In the genomic region with DNA sequence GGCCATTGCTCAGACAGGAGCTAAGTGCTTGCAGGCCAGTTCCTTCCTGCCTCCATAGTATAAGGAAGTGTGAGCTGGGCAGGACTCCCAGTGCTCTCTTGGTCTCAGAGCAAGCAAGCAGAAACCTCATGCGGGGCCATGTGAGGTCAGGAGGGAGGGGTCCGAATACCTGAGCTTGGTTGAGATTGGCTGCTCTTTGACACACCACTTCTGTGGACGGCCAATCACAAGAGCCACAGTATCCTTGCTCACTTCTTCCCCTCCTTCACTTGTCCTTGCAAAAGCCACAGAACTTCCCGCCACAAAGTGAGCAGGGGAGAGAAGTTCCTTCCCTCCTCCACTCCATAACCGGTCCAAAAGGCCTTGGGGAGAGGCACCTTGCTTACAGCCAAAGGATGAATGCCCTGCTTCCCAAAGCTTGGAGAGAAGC, we compare ENCODE assay signal across 8 cellular contexts. TPM values are rescaled to one million over a fixed set of nuclear protein-coding genes. Genes with fewer than 3 reads are reported as not detected.
DNase-seq lines count a peak whose midpoint lies in the region; ATAC-seq and TF ChIP-seq lines count a peak whose summit lies in the region.

No MANE protein-coding gene starts in this region.

- CTCF ChIA-PET in CD4-positive, alpha-beta T cell (lab: Charles Lee) = interaction anchor here (2.4 kb wide), 1 partner anchor 12 kb away, joined by 8 read pairs; no protein-coding TSS in a partner anchor
- CTCF ChIA-PET in activated CD8-positive, alpha-beta T cell treated with anti-CD3 and anti-CD28 coated beads, Interleukin-2, amount 10 ng/mL, durations not matched to agents 7 days and 5 days (lab: Charles Lee) = interaction anchor here (0.9 to 1.2 kb wide), 2 partner anchors 11 to 26 kb away, joined by 3 to 4 read pairs; no protein-coding TSS in a partner anchor

- TF ChIP-seq CTCF in CD4-positive, alpha-beta T cell (IDR thresholded peaks at IDR 0.05) = no peak
- TF ChIP-seq CTCF in GM20000 (IDR thresholded peaks at IDR 0.05; ENCODE audit: extremely low read depth, missing control alignments) (no peak), tibial artery (IDR thresholded peaks at IDR 0.05) (no peak)

- ATAC-seq in CD4-positive, alpha-beta T cell (ENCODE audit: poor library complexity) = no peak
- peak; percentile 91 for ATAC-seq in HG03521 (IDR thresholded peaks at IDR 0.05; ENCODE audit: unreplicated experiment)
- ATAC-seq in activated CD8-positive, alpha-beta T cell treated with anti-CD3 and anti-CD28 coated beads, Interleukin-2, amount 10 ng/mL, durations not matched to agents 7 days and 5 days = peak; percentile 70
- ATAC-seq in right cardiac atrium = peak; percentile 94 to 95
- no peak for ATAC-seq in activated CD4-positive, CD25-positive, alpha-beta regulatory T cell treated with anti-CD3 and anti-CD28 coated beads, Interleukin-2, amount 50 U/mL, for 24 hours

- H3K27ac Mint-ChIP-seq in CD4-positive, alpha-beta T cell = peak overlapping the region; percentile 36
- peak overlapping the region; percentile 55 for H3K27ac Mint-ChIP-seq in activated CD8-positive, alpha-beta T cell treated with anti-CD3 and anti-CD28 coated beads, Interleukin-2, amount 10 ng/mL, durations not matched to agents 7 days and 5 days

- H3K4me1 Mint-ChIP-seq in CD4-positive, alpha-beta T cell (ENCODE audit: low read depth) = peaks cover 47% of the 10 kb centered on the region
- peaks cover 55% of the 10 kb centered on the region for H3K4me1 Mint-ChIP-seq in activated CD8-positive, alpha-beta T cell treated with anti-CD3 and anti-CD28 coated beads, Interleukin-2, amount 10 ng/mL, durations not matched to agents 7 days and 5 days (ENCODE audit: low read depth)

- peak overlapping the region; percentile 30 for H3K4me3 Mint-ChIP-seq in CD4-positive, alpha-beta T cell
- H3K4me3 Mint-ChIP-seq in activated CD8-positive, alpha-beta T cell treated with anti-CD3 and anti-CD28 coated beads, Interleukin-2, amount 10 ng/mL, durations not matched to agents 7 days and 5 days = no peak overlapping the region

- no peaks in the 10 kb centered on the region for H3K9me3 Mint-ChIP-seq in CD4-positive, alpha-beta T cell
- no peaks in the 10 kb centered on the region for H3K9me3 Mint-ChIP-seq in activated CD8-positive, alpha-beta T cell treated with anti-CD3 and anti-CD28 coated beads, Interleukin-2, amount 10 ng/mL, durations not matched to agents 7 days and 5 days (ENCODE audit: insufficient read depth)

- DNase-seq in CD4-positive, alpha-beta T cell = no peak
- DNase-seq in GM20000 (ENCODE audit: low spot score) (peak; percentile 31), right cardiac atrium (peak; percentile 78 to 95 (median 84)), tibial artery (peak; percentile 86 to 91), NCI-H187 (lab: John Stamatoyannopoulos, UW) (no peak)
- peak; percentile 49 for DNase-seq in activated CD8-positive, alpha-beta T cell treated with anti-CD3 and anti-CD28 coated beads, Interleukin-2, amount 10 ng/mL, durations not matched to agents 7 days and 5 days

- no peaks in the 10 kb centered on the region for H3K36me3 Mint-ChIP-seq in CD4-positive, alpha-beta T cell (ENCODE audit: low read depth)
- no peaks in the 10 kb centered on the region for H3K36me3 Mint-ChIP-seq in activated CD8-positive, alpha-beta T cell treated with anti-CD3 and anti-CD28 coated beads, Interleukin-2, amount 10 ng/mL, durations not matched to agents 7 days and 5 days (ENCODE audit: low read depth)

- no peaks in the 10 kb centered on the region for H3K27me3 Mint-ChIP-seq in CD4-positive, alpha-beta T cell
- no peaks in the 10 kb centered on the region for H3K27me3 Mint-ChIP-seq in activated CD8-positive, alpha-beta T cell treated with anti-CD3 and anti-CD28 coated beads, Interleukin-2, amount 10 ng/mL, durations not matched to agents 7 days and 5 days (ENCODE audit: low read depth)

- no peaks in the 10 kb centered on the region for H3K27me3 ChIP-seq in CD4-positive, alpha-beta T cell (ENCODE audit: control insufficient read depth, insufficient read depth, low read length)
- H3K27me3 ChIP-seq in right cardiac atrium (ENCODE audit: control insufficient read depth, insufficient read depth) (no peaks in the 10 kb centered on the region), tibial artery (no peaks in the 10 kb centered on the region)

- H3K4me3 ChIP-seq in right cardiac atrium (ENCODE audit: low read length) (no peak overlapping the region), tibial artery (no peak overlapping the region)

- WGBS in right cardiac atrium = 46% methylated on average over 5 of the region's 5 CpGs

- H3K27ac ChIP-seq in CD4-positive, alpha-beta T cell (ENCODE audit: low read depth, low read length) = no peak overlapping the region
- H3K27ac ChIP-seq in right cardiac atrium (ENCODE audit: low read length) (peak overlapping the region; percentile 91), tibial artery (peak overlapping the region; percentile 57 to 67)

- H3K4me1 ChIP-seq in right cardiac atrium (ENCODE audit: control insufficient read depth, insufficient read depth, low read length) (peaks cover 11% of the 10 kb centered on the region), tibial artery (peaks cover 0 to 47% (median 13%) of the 10 kb centered on the region in 4 donors)

- no peaks in the 10 kb centered on the region for H3K9me3 ChIP-seq in CD4-positive, alpha-beta T cell (ENCODE audit: control insufficient read depth, low read length)
- H3K9me3 ChIP-seq in right cardiac atrium (ENCODE audit: control insufficient read depth, low read length) = no peaks in the 10 kb centered on the region
- no peaks in the 10 kb centered on the region for H3K9me3 ChIP-seq in tibial artery

- POLR2A ChIA-PET in CD4-positive, alpha-beta T cell (lab: Charles Lee) = interaction anchor here (1.0 to 18.0 kb wide), 4 partner anchors 9 to 57 kb away, joined by 3 to 754 read pairs (median 6); no protein-coding TSS in a partner anchor
- POLR2A ChIA-PET in activated CD8-positive, alpha-beta T cell treated with anti-CD3 and anti-CD28 coated beads, Interleukin-2, amount 10 ng/mL, durations not matched to agents 7 days and 5 days (lab: Charles Lee) = interaction anchor here (0.9 to 1.9 kb wide), 3 partner anchors 10 to 32 kb away, joined by 3 to 13 read pairs (median 4); no protein-coding TSS in a partner anchor

- intact Hi-C loops in CD4-positive, alpha-beta T cell (cut with DNase I, micrococcal nuclease) = no loop called here
- intact Hi-C loops in right cardiac atrium (cut with DNase I) (no loop called here), tibial artery (cut with DNase I; ENCODE audit: low total_unique reads) (no loop called here)

- H3K36me3 ChIP-seq in tibial artery = no peaks in the 10 kb centered on the region

RNA-seq across cellular contexts. Expression of a gene that starts 56.7 kb away (rescaled TPM):
- total RNA-seq in CD4-positive, alpha-beta T cell = 10 to 100 TPM; 66.5 to 70.4 TPM
- 10 to 100 TPM; 69.8 to 71.3 TPM for total RNA-seq in activated CD8-positive, alpha-beta T cell treated with anti-CD3 and anti-CD28 coated beads, Interleukin-2, amount 10 ng/mL, durations not matched to agents 7 days and 5 days
- 10 to 100 TPM; 20.4 to 26.3 (median 24.8) TPM for total RNA-seq in right cardiac atrium
- polyA plus RNA-seq in right cardiac atrium = 13.9 TPM

Comparison
In these comparisons a context has a peak if more than half of its experiments do, and no peak if none do; other contexts are left out.
1. ATAC-seq: peak in HG03521 (single experiment), activated CD8-positive, alpha-beta T cell treated with anti-CD3 and anti-CD28 coated beads, Interleukin-2, amount 10 ng/mL, durations not matched to agents 7 days and 5 days (single experiment) and right cardiac atrium (2 of 2); none in CD4-positive, alpha-beta T cell (single experiment) and activated CD4-positive, CD25-positive, alpha-beta regulatory T cell treated with anti-CD3 and anti-CD28 coated beads, Interleukin-2, amount 50 U/mL, for 24 hours (0 of 2).
2. DNase-seq: peak in GM20000 (single experiment), activated CD8-positive, alpha-beta T cell treated with anti-CD3 and anti-CD28 coated beads, Interleukin-2, amount 10 ng/mL, durations not matched to agents 7 days and 5 days (single experiment), right cardiac atrium (3 of 3) and tibial artery (2 of 2); none in CD4-positive, alpha-beta T cell (0 of 10) and NCI-H187 (0 of 2).